ENCODE assay signal across 12 cellular contexts in the genomic region with DNA sequence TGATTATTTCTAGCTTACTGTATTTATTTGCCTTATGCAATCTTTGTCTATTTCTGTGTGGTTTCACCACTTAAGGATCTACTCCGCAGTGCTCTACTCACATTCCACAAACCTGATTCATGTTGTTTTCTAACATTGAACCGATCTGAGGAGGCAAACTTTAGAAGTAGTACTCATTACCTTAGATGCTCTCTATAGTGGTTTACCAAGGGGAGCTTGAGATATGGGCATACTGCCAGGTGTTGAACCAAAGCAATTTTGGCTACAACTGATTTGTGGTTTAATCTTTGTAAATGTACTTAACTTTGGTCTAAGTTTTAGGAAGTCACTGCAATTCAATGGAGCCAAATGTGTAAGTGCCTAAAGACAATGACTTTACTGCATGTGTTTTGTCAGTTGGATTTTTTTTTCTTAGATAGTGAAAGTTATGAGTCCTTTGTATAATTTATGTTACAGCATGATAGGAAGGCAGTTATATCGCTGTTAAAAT. TPM values are rescaled to one million over a fixed set of nuclear protein-coding genes. Genes with fewer than 3 reads are reported as not detected.
DNase-seq lines count a peak whose midpoint lies in the region; ATAC-seq and TF ChIP-seq lines count a peak whose summit lies in the region.
"Had no signal": no experiment of that assay in that cellular context is flagged by ENCODE, and none has a peak within 500 bp of the region (broad histone marks: within the 10 kb centered on the region; RNA-seq: fewer than 3 reads in every experiment).

No MANE protein-coding gene starts in this region.

- H3K36me3 Mint-ChIP-seq in activated T-helper 17 cell treated with anti-CD3 and anti-CD28 coated beads, Interleukin-2, amount 50 U/mL, for 72 hours (ENCODE audit: low read depth): no peaks in the 10 kb centered on the region

- no peak for TF ChIP-seq CTCF in AG09319 (IDR thresholded peaks at IDR 0.05; ENCODE audit: low read depth, low read length)
- no peak for TF ChIP-seq CTCF in hepatocyte (IDR thresholded peaks at IDR 0.05; ENCODE audit: poor library complexity)
- no peak for TF ChIP-seq CTCF in spleen (IDR thresholded peaks at IDR 0.05 in 8 of 11, conservative IDR thresholded peaks at IDR 0.05 in 3 of 11)

- DNase-seq in AG09319 (ENCODE audit: extremely low read depth, low read depth) (peak; percentile 42), HS-5 (ENCODE audit: low read depth) (peak; percentile 91), SJSA1 (ENCODE audit: low read depth in 1 of 2, low spot score in 2 of 2) (peak; percentile 77 to 88), hepatocyte (ENCODE audit: low spot score) (peak; percentile 33), spleen (no peak), left colon (no peak)
- DNase-seq: H9, heart left ventricle, posterior cingulate gyrus, stomach had no signal

- peaks cover 13% of the 10 kb centered on the region; the same call in 1 of the 2 replicates for H3K27me3 ChIP-seq in SJSA1 (replicated peaks)
- no peaks in the 10 kb centered on the region for H3K27me3 ChIP-seq in hepatocyte
- H3K27me3 ChIP-seq in spleen (replicated peaks in 1 of 7): no peaks in the 10 kb centered on the region
- H3K27me3 ChIP-seq: heart left ventricle, stomach had no signal

- H3K4me1 Mint-ChIP-seq in activated T-helper 17 cell treated with anti-CD3 and anti-CD28 coated beads, Interleukin-2, amount 50 U/mL, for 72 hours: no peaks in the 10 kb centered on the region

- no peaks in the 10 kb centered on the region; the same call in 1 of the 2 replicates for H3K9me3 ChIP-seq in SJSA1 (replicated peaks)
- H3K9me3 ChIP-seq in hepatocyte (ENCODE audit: low read depth): no peaks in the 10 kb centered on the region
- H3K9me3 ChIP-seq in spleen: no peaks in the 10 kb centered on the region
- H3K9me3 ChIP-seq: heart left ventricle, stomach had no signal

- H3K4me1 ChIP-seq in SJSA1 (replicated peaks): peaks cover 19% of the 10 kb centered on the region
- peaks cover 8% of the 10 kb centered on the region for H3K4me1 ChIP-seq in hepatocyte (ENCODE audit: insufficient read depth)
- peaks cover 0 to 7% (median 0%) of the 10 kb centered on the region in 6 donors for H3K4me1 ChIP-seq in spleen

- no peak for TF ChIP-seq POLR2A in GM18505 (IDR thresholded peaks at IDR 0.05; ENCODE audit: borderline replicate concordance, extremely low read depth, insufficient read depth, insufficient read length)
- no peak for TF ChIP-seq POLR2A in spleen (IDR thresholded peaks at IDR 0.05)

- no peaks in the 10 kb centered on the region for H3K9me2 ChIP-seq in hepatocyte (replicated peaks; ENCODE audit: insufficient read depth)

- H3K79me2 ChIP-seq in hepatocyte: no peaks in the 10 kb centered on the region

- H3K27me3 Mint-ChIP-seq in activated T-helper 17 cell treated with anti-CD3 and anti-CD28 coated beads, Interleukin-2, amount 50 U/mL, for 72 hours: no peaks in the 10 kb centered on the region

- no peak overlapping the region for H3K4me3 Mint-ChIP-seq in activated T-helper 17 cell treated with anti-CD3 and anti-CD28 coated beads, Interleukin-2, amount 50 U/mL, for 72 hours
- H3K4me3 Mint-ChIP-seq: H9 had no signal

- H3K4me2 ChIP-seq in hepatocyte: no peak overlapping the region

- no peaks in the 10 kb centered on the region for H4K20me1 ChIP-seq in hepatocyte (ENCODE audit: insufficient read depth, poor library complexity, severe bottlenecking)

- no peak overlapping the region for H3K27ac Mint-ChIP-seq in activated T-helper 17 cell treated with anti-CD3 and anti-CD28 coated beads, Interleukin-2, amount 50 U/mL, for 72 hours
- H3K27ac Mint-ChIP-seq: H9 had no signal

- ATAC-seq in GM18505 (IDR thresholded peaks at IDR 0.05; ENCODE audit: unreplicated experiment) (no peak), left colon (no peak)
- ATAC-seq in activated T-helper 17 cell treated with anti-CD3 and anti-CD28 coated beads, Interleukin-2, amount 50 U/mL, for 72 hours (replicated peaks): no peak

- intact Hi-C loops in spleen (cut with DNase I; ENCODE audit: low total_unique reads): no loop called here
- intact Hi-C loops in left colon (cut with DNase I, micrococcal nuclease): no loop called here

- no peak overlapping the region for H2AFZ ChIP-seq in hepatocyte

- H3K4me3 ChIP-seq in SJSA1: no peak overlapping the region
- no peak overlapping the region for H3K4me3 ChIP-seq in hepatocyte
- no peak overlapping the region for H3K4me3 ChIP-seq in spleen
- H3K4me3 ChIP-seq: heart left ventricle, stomach had no signal

- H3K36me3 ChIP-seq in SJSA1: no peaks in the 10 kb centered on the region
- no peaks in the 10 kb centered on the region for H3K36me3 ChIP-seq in hepatocyte (replicated peaks; ENCODE audit: insufficient read depth, low read depth)
- no peaks in the 10 kb centered on the region for H3K36me3 ChIP-seq in spleen
- H3K36me3 ChIP-seq: heart left ventricle, stomach had no signal

- H3K9me3 Mint-ChIP-seq in activated T-helper 17 cell treated with anti-CD3 and anti-CD28 coated beads, Interleukin-2, amount 50 U/mL, for 72 hours: no peaks in the 10 kb centered on the region
- H3K9me3 Mint-ChIP-seq: H9 had no signal

- H3K27ac ChIP-seq in SJSA1 (no peak overlapping the region), hepatocyte (no peak overlapping the region), spleen (no peak overlapping the region)
- H3K27ac ChIP-seq: heart left ventricle, stomach had no signal

- 42% methylated on average over 3 of the region's 3 CpGs for WGBS in hepatocyte (ENCODE audit: low lambda C conversion rate, missing lambda C conversion rate)
- WGBS in spleen, 5 donors: 22 to 31% (median 28%) methylated on average over 3 of the region's 3 CpGs

RNA-seq across cellular contexts. Expression of a gene that starts 50.1 kb away (rescaled TPM):
- total RNA-seq in SJSA1 (2014; rRNA removed; shearing (Covaris generic)): 0.21 and 0.34 TPM in 2 replicates
- 5.8 and 7.2 TPM in 2 replicates for total RNA-seq in hepatocyte
- 4.6 and 5.8 TPM in 2 replicates for polyA plus RNA-seq in hepatocyte
- total RNA-seq in spleen: 1 to 10 TPM in 6 of 7 donors, under 1 TPM in 1; 0.97 to 5.0 (median 3.2) TPM
- under 1 TPM; 0.38 to 0.74 (median 0.48) TPM for polyA plus RNA-seq in spleen
- 1 to 10 TPM; 1.6 to 2.1 TPM for total RNA-seq in left colon
- under 1 TPM; 0.24 to 0.26 TPM for total RNA-seq in activated T-helper 17 cell treated with anti-CD3 and anti-CD28 coated beads, Interleukin-2, amount 50 U/mL, for 72 hours

Comparison
In these comparisons a context has a peak if more than half of its experiments do, and no peak if none do; other contexts are left out.
1. DNase-seq: peak in AG09319 (single experiment), HS-5 (single experiment), SJSA1 (2 of 2) and hepatocyte (single experiment); none in spleen (single experiment) and left colon (0 of 2).